ENCODE assay signal across 8 cellular contexts in genomic region chr2:227817940-227818568, GRCh38. TPM values are rescaled to one million over a fixed set of nuclear protein-coding genes. Genes with fewer than 3 reads are reported as not detected.
DNase-seq lines count a peak whose midpoint lies in the region; ATAC-seq and TF ChIP-seq lines count a peak whose summit lies in the region.

No MANE protein-coding gene starts in this region.

- H3K27me3 Mint-ChIP-seq in activated CD4-positive, alpha-beta T cell treated with anti-CD3 and anti-CD28 coated beads for 36 hours, result peaks cover 23% of the 10 kb centered on the region
- H3K27me3 Mint-ChIP-seq in central memory CD8-positive, alpha-beta T cell, result peaks cover 27% of the 10 kb centered on the region

- H3K4me3 ChIP-seq in HUES48 (ENCODE audit: low read depth, low read length), result no peak overlapping the region
- H3K4me3 ChIP-seq in lower leg skin (ENCODE audit: low read depth, poor library complexity, severe bottlenecking), result no peak overlapping the region

- H3K4me3 Mint-ChIP-seq in activated CD4-positive, alpha-beta T cell treated with anti-CD3 and anti-CD28 coated beads for 36 hours, result peak overlapping the region; percentile 6
- H3K4me3 Mint-ChIP-seq in central memory CD8-positive, alpha-beta T cell, result no peak overlapping the region

- no peak overlapping the region for H3K9ac ChIP-seq in HUES48 (ENCODE audit: low read depth, low read length)

- WGBS in lower leg skin, 2 donors, result 24 to 28% methylated on average over 9 of the region's 9 CpGs

- peaks cover 5% of the 10 kb centered on the region for H3K9me3 Mint-ChIP-seq in activated CD4-positive, alpha-beta T cell treated with anti-CD3 and anti-CD28 coated beads for 36 hours (ENCODE audit: low read depth)
- H3K9me3 Mint-ChIP-seq in central memory CD8-positive, alpha-beta T cell, result peaks cover 6% of the 10 kb centered on the region

- TF ChIP-seq CTCF in lower leg skin (IDR thresholded peaks at IDR 0.05), result no peak

- H3K9me3 ChIP-seq in HUES48 (ENCODE audit: control insufficient read depth, insufficient read depth, low read length), result no peaks in the 10 kb centered on the region

- no peaks in the 10 kb centered on the region for H3K36me3 Mint-ChIP-seq in activated CD4-positive, alpha-beta T cell treated with anti-CD3 and anti-CD28 coated beads for 36 hours (ENCODE audit: low read depth)
- no peaks in the 10 kb centered on the region for H3K36me3 Mint-ChIP-seq in central memory CD8-positive, alpha-beta T cell (ENCODE audit: insufficient read depth)

- H3K27ac Mint-ChIP-seq in activated CD4-positive, alpha-beta T cell treated with anti-CD3 and anti-CD28 coated beads for 36 hours, result peak overlapping the region; percentile 70
- no peak overlapping the region for H3K27ac Mint-ChIP-seq in central memory CD8-positive, alpha-beta T cell (ENCODE audit: low read depth)

- peaks cover 32% of the 10 kb centered on the region for H3K4me1 Mint-ChIP-seq in activated CD4-positive, alpha-beta T cell treated with anti-CD3 and anti-CD28 coated beads for 36 hours
- H3K4me1 Mint-ChIP-seq in central memory CD8-positive, alpha-beta T cell, result no peaks in the 10 kb centered on the region

- intact Hi-C loops in activated CD4-positive, alpha-beta T cell treated with anti-CD3 and anti-CD28 coated beads for 36 hours (cut with DNase I, micrococcal nuclease), result loop anchor here (1.0 to 5.0 kb wide), 11 partner anchors 29 to 493 kb away; partner anchors contain the start of gene MFF (in 1 of the 2)
- intact Hi-C loops in lower leg skin (cut with DNase I; ENCODE audit: low total_unique reads), result no loop called here

- H3K4me1 ChIP-seq in HUES48 (ENCODE audit: control insufficient read depth, insufficient read depth, low read length), result peaks cover 15% of the 10 kb centered on the region

- ATAC-seq in activated CD4-positive, alpha-beta T cell treated with anti-CD3 and anti-CD28 coated beads for 36 hours, result peak; percentile 81
- peak; percentile 32 for ATAC-seq in central memory CD8-positive, alpha-beta T cell (replicated peaks; ENCODE audit: extremely low read depth, poor library complexity, severe bottlenecking)

- peak overlapping the region; percentile 60 for H3K27ac ChIP-seq in HUES48 (ENCODE audit: low read depth, low read length)

- CTCF ChIA-PET in activated CD4-positive, alpha-beta T cell treated with anti-CD3 and anti-CD28 coated beads for 36 hours (lab: Charles Lee), result interaction anchor here (0.7 to 1.4 kb wide), 2 partner anchors 13 to 73 kb away, joined by 3 to 6 read pairs; no protein-coding TSS in a partner anchor

- H3K27me3 ChIP-seq in HUES48 (ENCODE audit: control insufficient read depth, insufficient read depth, low read length), result no peaks in the 10 kb centered on the region

- POLR2A ChIA-PET in activated CD4-positive, alpha-beta T cell treated with anti-CD3 and anti-CD28 coated beads for 36 hours (lab: Charles Lee), result interaction anchor here (0.7 kb wide), 1 partner anchor 443 kb away, joined by 3 read pairs; no protein-coding TSS in a partner anchor

- DNase-seq in ELR (ENCODE audit: low read depth) (peak; percentile 100), lower leg skin (ENCODE audit: low spot score in 2 of 2) (peak; percentile 94 to 98), NCI-H524 treated with DMSO at 0.1 percent for 48 hours (lab: John Stamatoyannopoulos, UW) (no peak), cerebellar nuclear complex (lab: John Stamatoyannopoulos, UW) (no peak)
- peak; percentile 93 for DNase-seq in activated CD4-positive, alpha-beta T cell treated with anti-CD3 and anti-CD28 coated beads for 36 hours
- DNase-seq in central memory CD8-positive, alpha-beta T cell (ENCODE audit: low spot score in 2 of 2), result no peak
- DNase-seq in stimulated activated CD8-positive, alpha-beta memory T cell treated with anti-CD3 and anti-CD28 coated beads, Interleukin-12 subunit alpha, Interleukin-12 subunit beta, amount 100 ng/mL, for 1 hour (ENCODE audit: low read depth), result peak; percentile 6

- no peak for TF ChIP-seq POLR2A in lower leg skin (IDR thresholded peaks at IDR 0.05)

- no peaks in the 10 kb centered on the region for H3K36me3 ChIP-seq in HUES48 (ENCODE audit: control insufficient read depth, insufficient read depth, low read length)

RNA-seq across cellular contexts. Expression of gene CCL20, which starts 4.4 kb away (rescaled TPM):
- total RNA-seq in activated CD4-positive, alpha-beta T cell treated with anti-CD3 and anti-CD28 coated beads for 36 hours, result 10 to 100 TPM in 1 of 2 experiments, 1 to 10 TPM in 1; 7.9 to 16.2 TPM
- total RNA-seq in lower leg skin, result 1 to 10 TPM in 3 of 4 donors, not detected in 1; 1.2 to 7.4 (median 2.5) TPM

RNA-seq across cellular contexts. Expression of gene DAW1, which starts 53.4 kb away (rescaled TPM):
- total RNA-seq in activated CD4-positive, alpha-beta T cell treated with anti-CD3 and anti-CD28 coated beads for 36 hours, result not detected
- 1 to 10 TPM in 1 of 4 donors, under 1 TPM in 2, not detected in 1; 0.25 to 1.8 (median 0.49) TPM for total RNA-seq in lower leg skin

Comparison
In these comparisons a context has a peak if more than half of its experiments do, and no peak if none do; other contexts are left out.
1. DNase-seq: peak in ELR (single experiment), activated CD4-positive, alpha-beta T cell treated with anti-CD3 and anti-CD28 coated beads for 36 hours (single experiment), lower leg skin (2 of 2) and stimulated activated CD8-positive, alpha-beta memory T cell treated with anti-CD3 and anti-CD28 coated beads, Interleukin-12 subunit alpha, Interleukin-12 subunit beta, amount 100 ng/mL, for 1 hour (single experiment); none in central memory CD8-positive, alpha-beta T cell (0 of 2), NCI-H524 treated with DMSO at 0.1 percent for 48 hours (single experiment) and cerebellar nuclear complex (0 of 2).